ENCODE assay signal across 10 cellular contexts in the genomic region with DNA sequence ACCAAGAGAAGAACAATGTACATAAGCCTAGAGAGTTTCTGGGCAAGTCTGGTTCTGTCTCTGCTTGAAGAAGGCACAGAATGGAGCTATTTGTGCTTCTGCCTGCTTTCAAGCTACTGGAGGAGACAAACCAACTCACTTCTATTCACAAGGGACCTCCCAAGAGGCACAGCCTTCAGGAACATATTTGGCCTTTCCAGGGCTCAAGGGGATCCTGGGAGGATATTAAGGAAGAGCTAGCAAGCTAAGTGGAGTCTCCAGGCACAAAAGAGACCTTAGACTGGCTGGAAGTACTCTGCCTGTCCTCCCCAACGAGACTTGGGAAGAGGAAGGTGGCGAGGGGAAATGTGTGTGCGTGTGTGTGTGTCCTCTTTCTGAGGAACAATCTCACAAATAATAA. TPM values are rescaled to one million over a fixed set of nuclear protein-coding genes. Genes with fewer than 3 reads are reported as not detected.
"Had no signal": no experiment of that assay in that cellular context is flagged by ENCODE, and none has a peak within 500 bp of the region (broad histone marks: within the 10 kb centered on the region; RNA-seq: fewer than 3 reads in every experiment).

A gene with protein sequence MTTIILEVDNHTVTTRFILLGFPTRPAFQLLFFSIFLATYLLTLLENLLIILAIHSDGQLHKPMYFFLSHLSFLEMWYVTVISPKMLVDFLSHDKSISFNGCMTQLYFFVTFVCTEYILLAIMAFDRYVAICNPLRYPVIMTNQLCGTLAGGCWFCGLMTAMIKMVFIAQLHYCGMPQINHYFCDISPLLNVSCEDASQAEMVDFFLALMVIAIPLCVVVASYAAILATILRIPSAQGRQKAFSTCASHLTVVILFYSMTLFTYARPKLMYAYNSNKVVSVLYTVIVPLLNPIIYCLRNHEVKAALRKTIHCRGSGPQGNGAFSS (minus strand): TSS at position 54 of the 400 bp plus-strand sequence. CDS start 6,300 bp downstream, outside the sequence.

- H3K4me1 Mint-ChIP-seq: IgD-negative memory B cell had no signal

- H2AFZ ChIP-seq: GM23248 had no signal

- H3K9ac ChIP-seq: GM23248 had no signal

- H3K4me3 Mint-ChIP-seq: HFFc6, IgD-negative memory B cell had no signal

- H3K36me3 ChIP-seq: HAP-1 had no signal

- H3K36me3 Mint-ChIP-seq: IgD-negative memory B cell had no signal

- ATAC-seq: HCT116, HepG2 had no signal

- H3K27ac Mint-ChIP-seq: HFFc6, IgD-negative memory B cell had no signal

- H3K27ac ChIP-seq: GM23248, HL-60 had no signal

- H3K4me1 ChIP-seq: HAP-1 had no signal

- DNase-seq: GM23248, H7, HFFc6 had no signal

- H3K9me3 ChIP-seq: HAP-1 had no signal

- H3K4me3 ChIP-seq: GM23248, HAP-1 had no signal

RNA-seq across cellular contexts. Expression of the gene that starts here (rescaled TPM):
- total RNA-seq: GM23248, H4, H7, HepG2, HFFc6, HT1080 had no signal
- polyA plus RNA-seq: GM23248, HepG2, IgD-negative memory B cell had no signal
